Comparison of ENCODE assay signal across 1 cellular context in the genomic region with DNA sequence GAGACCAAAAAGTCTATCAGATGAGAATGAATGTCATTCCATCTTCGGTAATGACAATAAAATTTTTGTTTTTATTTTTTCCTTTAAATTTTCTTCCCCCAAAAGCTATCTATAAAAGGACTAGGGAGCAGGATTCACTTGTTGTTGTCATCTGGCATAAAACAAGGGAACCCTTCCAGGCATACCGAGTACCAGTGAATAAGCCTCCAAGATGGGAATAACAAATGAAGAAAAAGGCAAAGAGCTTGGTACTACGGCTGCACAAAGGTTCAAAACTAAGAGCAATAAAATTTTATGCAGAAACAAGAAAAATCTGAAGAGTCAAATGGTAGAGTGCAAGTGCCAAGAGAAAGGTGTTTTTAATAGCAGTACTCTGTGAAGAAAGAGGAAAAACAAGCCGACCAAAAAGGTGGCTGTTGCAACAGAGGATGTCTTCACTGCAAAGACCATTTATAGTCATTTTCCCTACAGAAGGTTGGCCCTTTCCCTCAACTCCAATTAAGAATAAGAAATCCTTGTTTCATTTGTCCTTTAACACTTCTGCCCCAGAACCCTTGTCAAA.
TF ChIP-seq lines count a peak whose summit lies in the region.

No MANE protein-coding gene starts in this region.

TF ChIP-seq in WTC11, 78 proteins besides CTCF, POLR2A, EP300 and RAD21 (continued from another document):
- TF ChIP-seq, protein P1, sequence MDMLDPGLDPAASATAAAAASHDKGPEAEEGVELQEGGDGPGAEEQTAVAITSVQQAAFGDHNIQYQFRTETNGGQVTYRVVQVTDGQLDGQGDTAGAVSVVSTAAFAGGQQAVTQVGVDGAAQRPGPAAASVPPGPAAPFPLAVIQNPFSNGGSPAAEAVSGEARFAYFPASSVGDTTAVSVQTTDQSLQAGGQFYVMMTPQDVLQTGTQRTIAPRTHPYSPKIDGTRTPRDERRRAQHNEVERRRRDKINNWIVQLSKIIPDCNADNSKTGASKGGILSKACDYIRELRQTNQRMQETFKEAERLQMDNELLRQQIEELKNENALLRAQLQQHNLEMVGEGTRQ (CRISPR knock-in tag; IDR thresholded peaks at IDR 0.05), result no peak
- TF ChIP-seq SMAD3 (CRISPR knock-in tag; IDR thresholded peaks at IDR 0.05; ENCODE audit: borderline replicate concordance), result no peak
